Comparison of ENCODE assay signal across 1 cellular context in the genomic region with DNA sequence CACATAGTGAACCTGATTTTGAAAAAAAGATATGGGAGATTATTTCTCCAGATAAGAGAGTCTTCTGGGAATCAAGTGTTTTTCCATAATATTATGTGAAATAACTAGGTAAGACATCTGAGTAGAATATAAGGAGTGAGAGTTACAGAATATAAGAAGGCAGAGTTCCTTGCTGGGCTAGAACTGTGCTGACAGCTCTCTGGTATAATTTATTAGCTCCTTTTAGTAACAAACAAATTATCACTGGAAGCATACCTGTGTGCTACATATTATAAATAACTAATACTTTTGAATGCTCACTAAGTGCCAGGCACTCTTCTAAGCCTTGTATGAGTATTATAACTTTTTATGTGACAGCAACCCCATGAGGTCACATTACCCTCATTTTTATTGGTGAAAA.
TF ChIP-seq lines count a peak whose summit lies in the region.

No MANE protein-coding gene starts in this region.

TF ChIP-seq in HCT116, 20 proteins besides CTCF, POLR2A, EP300 and RAD21:
- no peak for TF ChIP-seq CEBPB (IDR thresholded peaks at IDR 0.05; ENCODE audit: low read depth)
